In the genomic region with DNA sequence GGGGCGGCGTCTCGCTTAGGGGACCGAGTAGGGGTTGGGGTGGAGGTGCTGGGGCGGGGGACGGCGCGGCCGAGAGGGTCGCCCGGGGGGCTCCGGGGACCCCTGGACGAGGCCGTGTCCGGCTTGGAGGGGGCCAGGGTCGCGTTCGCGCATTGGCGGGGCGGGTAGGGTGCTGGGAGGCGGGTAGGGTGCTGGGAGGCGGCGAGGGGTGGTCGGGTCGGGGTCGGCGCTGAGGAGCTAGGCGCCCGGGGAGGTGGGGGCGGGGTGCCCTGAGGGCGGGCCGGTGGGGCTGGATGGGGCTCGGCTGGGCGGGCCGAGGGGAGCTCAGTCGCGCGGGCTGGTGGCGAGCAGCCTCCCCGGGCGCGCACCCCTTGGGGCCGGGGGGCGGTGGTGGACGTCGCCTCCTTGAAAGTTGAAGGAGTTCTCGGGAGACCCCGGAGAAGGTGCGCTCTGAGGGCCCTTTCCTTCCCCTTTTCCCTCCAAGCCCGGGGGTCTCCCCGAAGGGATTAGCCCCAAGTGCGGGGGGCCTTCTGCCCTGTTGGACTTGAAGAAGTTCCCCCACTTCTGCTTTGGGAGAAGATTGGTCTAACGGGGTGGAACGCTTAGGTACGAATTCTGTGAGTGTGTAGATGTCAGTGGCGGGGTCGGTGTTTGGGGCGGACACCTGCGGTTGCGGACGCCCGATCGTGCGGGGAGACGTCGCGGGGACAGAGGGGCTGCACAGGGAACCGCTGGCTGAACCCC, we compare ENCODE assay signal across 8 cellular contexts. TPM values are rescaled to one million over a fixed set of nuclear protein-coding genes. Genes with fewer than 3 reads are reported as not detected.
DNase-seq lines count a peak whose midpoint lies in the region; ATAC-seq and TF ChIP-seq lines count a peak whose summit lies in the region.

No MANE protein-coding gene starts in this region.

- WGBS in body of pancreas, 2 donors = 0 to 1% methylated on average over 11 to 53 of the region's 69 CpGs
- under 1% methylated on average over 23 of the region's 69 CpGs for WGBS in smooth muscle cell (ENCODE audit: low lambda C conversion rate)

- peak in 1 of 3 donors; percentile 21 for TF ChIP-seq POLR2A in body of pancreas (IDR thresholded peaks at IDR 0.05)

- intact Hi-C loops in body of pancreas (cut with DNase I) = no loop called here

- H3K79me2 ChIP-seq in smooth muscle cell (ENCODE audit: low read depth) = peaks cover 51% of the 10 kb centered on the region

- H3K4me3 ChIP-seq in body of pancreas (peak overlapping the region; percentile 78 to 80), smooth muscle cell (peak overlapping the region; percentile 67)

- no peak for ATAC-seq in body of pancreas
- ATAC-seq in HG03442 (IDR thresholded peaks at IDR 0.05; ENCODE audit: unreplicated experiment) = no peak

- H3K9me3 ChIP-seq in body of pancreas (no peaks in the 10 kb centered on the region), smooth muscle cell (replicated peaks; ENCODE audit: low read depth) (no peaks in the 10 kb centered on the region)

- DNase-seq in activated CD4-positive, alpha-beta T cell treated with anti-CD3 and anti-CD28 coated beads for 48 hours = peak; percentile 32
- DNase-seq in activated CD4-positive, alpha-beta T cell treated with anti-CD3 and anti-CD28 coated beads for 1 hour = no peak
- DNase-seq in OCI-M1 (lab: John Stamatoyannopoulos, UW) = peak; percentile 55
- DNase-seq in body of pancreas = peak; percentile 22 to 43 (median 29)
- peak; percentile 46 for DNase-seq in iPS-NIHi11 (ENCODE audit: low spot score)
- DNase-seq in smooth muscle cell (lab: John Stamatoyannopoulos, UW; ENCODE audit: unreplicated experiment) = no peak
- DNase-seq in amniotic stem cell (lab: John Stamatoyannopoulos, UW) = no peak

- TF ChIP-seq CTCF in body of pancreas (IDR thresholded peaks at IDR 0.05) (no peak), smooth muscle cell (IDR thresholded peaks at IDR 0.05; ENCODE audit: borderline replicate concordance, insufficient read depth, poor library complexity, severe bottlenecking) (no peak)

- peaks cover 48% of the 10 kb centered on the region for H4K20me1 ChIP-seq in smooth muscle cell (ENCODE audit: low read depth)

- peak overlapping the region; percentile 98 for H3K4me2 ChIP-seq in smooth muscle cell

- H3K27me3 ChIP-seq in body of pancreas (no peaks in the 10 kb centered on the region), smooth muscle cell (ENCODE audit: low read depth) (no peaks in the 10 kb centered on the region)

- H2AFZ ChIP-seq in smooth muscle cell (ENCODE audit: low read depth) = peak overlapping the region; percentile 88

- H3K4me1 ChIP-seq in body of pancreas = peaks cover 30% of the 10 kb centered on the region
- peaks cover 23% of the 10 kb centered on the region for H3K4me1 ChIP-seq in smooth muscle cell (ENCODE audit: low read depth)

- H3K27ac ChIP-seq in body of pancreas (peak overlapping the region; percentile 92 to 99 (median 98)), smooth muscle cell (ENCODE audit: low read depth) (peak overlapping the region; percentile 80)

- H3K9ac ChIP-seq in smooth muscle cell (ENCODE audit: low read depth) = peak overlapping the region; percentile 75

- no peaks in the 10 kb centered on the region for H3F3A ChIP-seq in smooth muscle cell (ENCODE audit: low read depth)

- H3K36me3 ChIP-seq in body of pancreas (replicated peaks in 1 of 2; ENCODE audit: insufficient read depth in 1 of 2, low read depth in 2 of 2) = no peaks in the 10 kb centered on the region
- H3K36me3 ChIP-seq in smooth muscle cell (ENCODE audit: low read depth) = no peaks in the 10 kb centered on the region

RNA-seq across cellular contexts. Expression of a gene that starts 0.5 kb away (rescaled TPM):
- total RNA-seq in body of pancreas (10 to 100 TPM; 25.1 to 68.7 TPM), smooth muscle cell (61.1 and 75.8 TPM in 2 replicates)
- 12.3 and 21.7 TPM in 2 replicates for polyA plus RNA-seq in smooth muscle cell

Comparison
In these comparisons a context has a peak if more than half of its experiments do, and no peak if none do; other contexts are left out.
1. DNase-seq: peak in activated CD4-positive, alpha-beta T cell treated with anti-CD3 and anti-CD28 coated beads for 48 hours (single experiment), OCI-M1 (single experiment), body of pancreas (4 of 4) and iPS-NIHi11 (single experiment); none in activated CD4-positive, alpha-beta T cell treated with anti-CD3 and anti-CD28 coated beads for 1 hour (single experiment), smooth muscle cell (single experiment) and amniotic stem cell (single experiment).